ENCODE assay signal across 21 cellular contexts in the genomic region with DNA sequence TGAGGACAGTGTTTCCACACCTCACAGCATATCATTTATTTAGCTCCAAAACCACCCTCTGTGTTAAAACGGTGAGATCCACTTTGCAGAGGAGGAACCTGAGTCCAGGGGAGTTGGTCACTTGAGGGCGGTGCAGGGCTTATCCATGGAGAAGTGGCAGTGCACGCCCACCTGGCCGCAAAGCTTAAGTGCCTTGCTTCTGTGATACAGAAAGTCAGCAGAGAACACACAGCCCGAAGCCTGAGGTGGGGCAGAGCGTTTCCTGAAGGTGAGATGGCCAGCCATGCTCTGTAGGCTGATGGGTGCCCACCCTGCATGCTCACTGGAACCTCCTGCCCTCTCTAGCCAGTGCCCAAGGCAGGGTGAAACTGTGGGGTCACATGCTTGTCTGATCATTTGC.
DNase-seq lines count a peak whose midpoint lies in the region; ATAC-seq, FAIRE-seq and TF ChIP-seq lines count a peak whose summit lies in the region.
"Had no signal": no experiment of that assay in that cellular context is flagged by ENCODE, and none has a peak within 500 bp of the region (broad histone marks: within the 10 kb centered on the region; RNA-seq: fewer than 3 reads in every experiment).

No MANE protein-coding gene starts in this region.

- FAIRE-seq in GM19239 (lab: Jason Lieb, UNC) (no peak), H54 (lab: Jason Lieb, UNC) (no peak)
- FAIRE-seq: pancreas had no signal

- H3K4me1 ChIP-seq in GM23338 (ENCODE audit: insufficient read depth) (no peaks in the 10 kb centered on the region), RWPE2 (ENCODE audit: insufficient read depth, poor library complexity, severe bottlenecking) (peaks cover 14% of the 10 kb centered on the region)

- DNase-seq in NCI-H82 (lab: John Stamatoyannopoulos, UW) (peak; percentile 33), NCI-H82 treated with DMSO at 0.1 percent for 48 hours (lab: John Stamatoyannopoulos, UW; ENCODE audit: unreplicated experiment) (no peak), GM23338 (ENCODE audit: low spot score) (peak; percentile 33), RWPE2 (ENCODE audit: low spot score) (no peak), left kidney (ENCODE audit: low read depth, low spot score) (peak; percentile 28), GM19239 (ENCODE audit: insufficient read length, low spot score) (no peak), H54 (ENCODE audit: insufficient read length, low spot score) (no peak), HuH-7 (ENCODE audit: low spot score) (no peak)
- DNase-seq: amniotic stem cell; caudate nucleus; CD4-positive, alpha-beta T cell; DMS79; lower lobe of right lung; NCI-H1048; NCI-H2171 treated with DMSO at 0.1 percent for 48 hours; pancreas; sigmoid colon had no signal

- no peaks in the 10 kb centered on the region for H3K36me3 Mint-ChIP-seq in GM23338 (ENCODE audit: low read depth)

- H3K4me3 ChIP-seq in GM23338 (no peak overlapping the region), RWPE2 (ENCODE audit: severe bottlenecking) (no peak overlapping the region)
- H3K4me3 ChIP-seq: lower lobe of right lung, pancreas, sigmoid colon, upper lobe of left lung had no signal

- peaks cover 25% of the 10 kb centered on the region for H3K27me3 Mint-ChIP-seq in GM23338 (ENCODE audit: insufficient read depth, low read depth, poor library complexity)

- no peak overlapping the region for H3K27ac Mint-ChIP-seq in GM23338

- H3K27ac ChIP-seq in GM23338 (ENCODE audit: low read depth) (no peak overlapping the region), RWPE2 (ENCODE audit: poor library complexity, severe bottlenecking) (no peak overlapping the region)
- H3K27ac ChIP-seq: lower lobe of right lung, pancreas, sigmoid colon, VCaP had no signal

- H3K27me3 ChIP-seq in GM23338 (ENCODE audit: insufficient read depth): no peaks in the 10 kb centered on the region
- no peaks in the 10 kb centered on the region for H3K27me3 ChIP-seq in RWPE2 (ENCODE audit: insufficient read depth, poor library complexity, severe bottlenecking)
- H3K27me3 ChIP-seq: pancreas, sigmoid colon, upper lobe of left lung had no signal

- H3K4me1 Mint-ChIP-seq in GM23338: peaks cover 6% of the 10 kb centered on the region

- H3F3A ChIP-seq in GM23338 (replicated peaks; ENCODE audit: low read depth): no peaks in the 10 kb centered on the region

- no peak overlapping the region for H3K4me3 Mint-ChIP-seq in GM23338

- no peaks in the 10 kb centered on the region for H4K20me1 ChIP-seq in GM23338 (replicated peaks; ENCODE audit: insufficient read depth)

- ATAC-seq in GM23338 (peak; percentile 34; the same call in 2 of the 3 replicates), RWPE2 (ENCODE audit: low read depth) (no peak)
- ATAC-seq: esophagus mucosa, lower lobe of right lung, pancreas had no signal

- H3K36me3 ChIP-seq in GM23338 (ENCODE audit: insufficient read depth): no peaks in the 10 kb centered on the region
- no peaks in the 10 kb centered on the region for H3K36me3 ChIP-seq in RWPE2 (ENCODE audit: low read depth)
- H3K36me3 ChIP-seq: lower lobe of right lung, pancreas, sigmoid colon, upper lobe of left lung had no signal

- H3K9me3 Mint-ChIP-seq in GM23338: no peaks in the 10 kb centered on the region; the same call in 2 of the 3 replicates
- H3K9me3 Mint-ChIP-seq: CD4-positive, alpha-beta T cell; stimulated activated naive CD8-positive, alpha-beta T cell treated with anti-CD3 and anti-CD28 coated beads, Interleukin-15, Interleukin-2, amounts not matched to agents 100 ng/mL and 50 ng/mL, for 24 hours had no signal

- peak in 1 of 2 experiments; percentile 56; a peak in 2 of 4 replicates for TF ChIP-seq CTCF in GM23338 (conservative IDR thresholded peaks at IDR 0.05; ENCODE audit: low read depth in 2 of 2)
- TF ChIP-seq CTCF in RWPE2 (IDR thresholded peaks at IDR 0.05; ENCODE audit: poor library complexity, severe bottlenecking): peak; percentile 7

- no peaks in the 10 kb centered on the region for H3K9me2 ChIP-seq in GM23338 (ENCODE audit: insufficient read depth)

- no peak overlapping the region for H2AFZ ChIP-seq in GM23338

- H3K79me2 ChIP-seq in GM23338 (replicated peaks; ENCODE audit: insufficient read depth): no peaks in the 10 kb centered on the region

- H3K9me3 ChIP-seq in RWPE2 (ENCODE audit: severe bottlenecking): no peaks in the 10 kb centered on the region
- H3K9me3 ChIP-seq: lower lobe of right lung, pancreas, sigmoid colon, upper lobe of left lung had no signal

- no peak overlapping the region for H3K4me2 ChIP-seq in GM23338

- no peak for TF ChIP-seq POLR2A in H54 (IDR thresholded peaks at IDR 0.05; ENCODE audit: low read depth, low read length)

TF ChIP-seq in GM23338, 12 proteins besides CTCF, POLR2A, EP300 and RAD21:
- TF ChIP-seq STAT1 (IDR thresholded peaks at IDR 0.05; ENCODE audit: unreplicated experiment) (no peak), EZH2phosphoT487 (IDR thresholded peaks at IDR 0.05; ENCODE audit: unreplicated experiment) (no peak), CREB1 (CRISPR knock-in tag; IDR thresholded peaks at IDR 0.05; ENCODE audit: low read depth) (no peak), JUNB (IDR thresholded peaks at IDR 0.05; ENCODE audit: unreplicated experiment) (no peak), NANOG (IDR thresholded peaks at IDR 0.05; ENCODE audit: borderline replicate concordance) (no peak)
- TF ChIP-seq, protein P1, sequence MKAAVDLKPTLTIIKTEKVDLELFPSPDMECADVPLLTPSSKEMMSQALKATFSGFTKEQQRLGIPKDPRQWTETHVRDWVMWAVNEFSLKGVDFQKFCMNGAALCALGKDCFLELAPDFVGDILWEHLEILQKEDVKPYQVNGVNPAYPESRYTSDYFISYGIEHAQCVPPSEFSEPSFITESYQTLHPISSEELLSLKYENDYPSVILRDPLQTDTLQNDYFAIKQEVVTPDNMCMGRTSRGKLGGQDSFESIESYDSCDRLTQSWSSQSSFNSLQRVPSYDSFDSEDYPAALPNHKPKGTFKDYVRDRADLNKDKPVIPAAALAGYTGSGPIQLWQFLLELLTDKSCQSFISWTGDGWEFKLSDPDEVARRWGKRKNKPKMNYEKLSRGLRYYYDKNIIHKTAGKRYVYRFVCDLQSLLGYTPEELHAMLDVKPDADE (IDR thresholded peaks at IDR 0.05): no peak
- TF ChIP-seq, protein P2, sequence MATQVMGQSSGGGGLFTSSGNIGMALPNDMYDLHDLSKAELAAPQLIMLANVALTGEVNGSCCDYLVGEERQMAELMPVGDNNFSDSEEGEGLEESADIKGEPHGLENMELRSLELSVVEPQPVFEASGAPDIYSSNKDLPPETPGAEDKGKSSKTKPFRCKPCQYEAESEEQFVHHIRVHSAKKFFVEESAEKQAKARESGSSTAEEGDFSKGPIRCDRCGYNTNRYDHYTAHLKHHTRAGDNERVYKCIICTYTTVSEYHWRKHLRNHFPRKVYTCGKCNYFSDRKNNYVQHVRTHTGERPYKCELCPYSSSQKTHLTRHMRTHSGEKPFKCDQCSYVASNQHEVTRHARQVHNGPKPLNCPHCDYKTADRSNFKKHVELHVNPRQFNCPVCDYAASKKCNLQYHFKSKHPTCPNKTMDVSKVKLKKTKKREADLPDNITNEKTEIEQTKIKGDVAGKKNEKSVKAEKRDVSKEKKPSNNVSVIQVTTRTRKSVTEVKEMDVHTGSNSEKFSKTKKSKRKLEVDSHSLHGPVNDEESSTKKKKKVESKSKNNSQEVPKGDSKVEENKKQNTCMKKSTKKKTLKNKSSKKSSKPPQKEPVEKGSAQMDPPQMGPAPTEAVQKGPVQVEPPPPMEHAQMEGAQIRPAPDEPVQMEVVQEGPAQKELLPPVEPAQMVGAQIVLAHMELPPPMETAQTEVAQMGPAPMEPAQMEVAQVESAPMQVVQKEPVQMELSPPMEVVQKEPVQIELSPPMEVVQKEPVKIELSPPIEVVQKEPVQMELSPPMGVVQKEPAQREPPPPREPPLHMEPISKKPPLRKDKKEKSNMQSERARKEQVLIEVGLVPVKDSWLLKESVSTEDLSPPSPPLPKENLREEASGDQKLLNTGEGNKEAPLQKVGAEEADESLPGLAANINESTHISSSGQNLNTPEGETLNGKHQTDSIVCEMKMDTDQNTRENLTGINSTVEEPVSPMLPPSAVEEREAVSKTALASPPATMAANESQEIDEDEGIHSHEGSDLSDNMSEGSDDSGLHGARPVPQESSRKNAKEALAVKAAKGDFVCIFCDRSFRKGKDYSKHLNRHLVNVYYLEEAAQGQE (IDR thresholded peaks at IDR 0.05; ENCODE audit: unreplicated experiment): no peak

Comparison
In these comparisons a context has a peak if more than half of its experiments do, and no peak if none do; other contexts are left out.
1. DNase-seq: peak in NCI-H82 (single experiment), GM23338 (single experiment) and left kidney (single experiment); none in NCI-H82 treated with DMSO at 0.1 percent for 48 hours (single experiment), RWPE2 (single experiment), GM19239 (single experiment), H54 (single experiment) and HuH-7 (single experiment).